ENCODE assay signal across 8 cellular contexts in genomic region chr1:100037665-100038400, GRCh38.
DNase-seq lines count a peak whose midpoint lies in the region; ATAC-seq and TF ChIP-seq lines count a peak whose summit lies in the region.

No MANE protein-coding gene starts in this region.

- peak; percentile 98 for ATAC-seq in omental fat pad (ENCODE audit: low FRiP score)

- H3K4me3 Mint-ChIP-seq in activated naive CD4-positive, alpha-beta T cell treated with anti-CD3 and anti-CD28 coated beads, Interleukin-2, amount 10 ng/mL, durations not matched to agents 7 days and 5 days = peak overlapping the region; percentile 84

- H3K27me3 Mint-ChIP-seq in activated naive CD4-positive, alpha-beta T cell treated with anti-CD3 and anti-CD28 coated beads, Interleukin-2, amount 10 ng/mL, durations not matched to agents 7 days and 5 days = no peaks in the 10 kb centered on the region

- H3K36me3 Mint-ChIP-seq in activated naive CD4-positive, alpha-beta T cell treated with anti-CD3 and anti-CD28 coated beads, Interleukin-2, amount 10 ng/mL, durations not matched to agents 7 days and 5 days = peaks cover 15% of the 10 kb centered on the region

- no peaks in the 10 kb centered on the region for H3K27me3 ChIP-seq in MG63

- peaks cover 57% of the 10 kb centered on the region for H3K4me1 Mint-ChIP-seq in activated naive CD4-positive, alpha-beta T cell treated with anti-CD3 and anti-CD28 coated beads, Interleukin-2, amount 10 ng/mL, durations not matched to agents 7 days and 5 days

- no peaks in the 10 kb centered on the region; the same call in 1 of the 2 replicates for H3K9me3 ChIP-seq in MG63

- peaks cover 5% of the 10 kb centered on the region; the same call in 1 of the 2 replicates for H3K36me3 ChIP-seq in MG63

- CTCF ChIA-PET in activated naive CD4-positive, alpha-beta T cell treated with anti-CD3 and anti-CD28 coated beads, Interleukin-2, amount 10 ng/mL, durations not matched to agents 7 days and 5 days (lab: Charles Lee) = no interaction called here

- peak overlapping the region; percentile 92 for H3K27ac ChIP-seq in temporal lobe (ENCODE audit: low read depth, low read length)

- DNase-seq in GM03348 (ENCODE audit: low spot score) = peak; percentile 97
- DNase-seq in HCEC 1CT = peak; percentile 86
- DNase-seq in MG63 = peak; percentile 87
- DNase-seq in SK-MEL-5 (ENCODE audit: low read depth, low spot score) = peak; percentile 72
- peak; percentile 92 for DNase-seq in activated naive CD4-positive, alpha-beta T cell treated with anti-CD3 and anti-CD28 coated beads, Interleukin-2, amount 10 ng/mL, durations not matched to agents 7 days and 5 days
- peak; percentile 89 for DNase-seq in globus pallidus (ENCODE audit: low spot score)
- DNase-seq in omental fat pad (ENCODE audit: low spot score) = peak; percentile 81

- in situ Hi-C loops in SK-MEL-5 (cut with HindIII; ENCODE audit: low pct_unique_long_range_greater_than_20kb, low sequenced_read_pairs) = no loop called here

- no peaks in the 10 kb centered on the region for H3K9me3 Mint-ChIP-seq in activated naive CD4-positive, alpha-beta T cell treated with anti-CD3 and anti-CD28 coated beads, Interleukin-2, amount 10 ng/mL, durations not matched to agents 7 days and 5 days

- peak overlapping the region; percentile 64 for H3K4me3 ChIP-seq in MG63

- H3K27ac Mint-ChIP-seq in activated naive CD4-positive, alpha-beta T cell treated with anti-CD3 and anti-CD28 coated beads, Interleukin-2, amount 10 ng/mL, durations not matched to agents 7 days and 5 days = peak overlapping the region; percentile 99

- TF ChIP-seq CTCF in omental fat pad (IDR thresholded peaks at IDR 0.05) = no peak

Comparison
In these comparisons a context has a peak if more than half of its experiments do, and no peak if none do; other contexts are left out.
1. Peak in every context shown above with its lines: DNase-seq, ATAC-seq, H3K4me3 ChIP-seq and H3K27ac ChIP-seq.